Comparison of ENCODE assay signal across 8 cellular contexts in the genomic region with DNA sequence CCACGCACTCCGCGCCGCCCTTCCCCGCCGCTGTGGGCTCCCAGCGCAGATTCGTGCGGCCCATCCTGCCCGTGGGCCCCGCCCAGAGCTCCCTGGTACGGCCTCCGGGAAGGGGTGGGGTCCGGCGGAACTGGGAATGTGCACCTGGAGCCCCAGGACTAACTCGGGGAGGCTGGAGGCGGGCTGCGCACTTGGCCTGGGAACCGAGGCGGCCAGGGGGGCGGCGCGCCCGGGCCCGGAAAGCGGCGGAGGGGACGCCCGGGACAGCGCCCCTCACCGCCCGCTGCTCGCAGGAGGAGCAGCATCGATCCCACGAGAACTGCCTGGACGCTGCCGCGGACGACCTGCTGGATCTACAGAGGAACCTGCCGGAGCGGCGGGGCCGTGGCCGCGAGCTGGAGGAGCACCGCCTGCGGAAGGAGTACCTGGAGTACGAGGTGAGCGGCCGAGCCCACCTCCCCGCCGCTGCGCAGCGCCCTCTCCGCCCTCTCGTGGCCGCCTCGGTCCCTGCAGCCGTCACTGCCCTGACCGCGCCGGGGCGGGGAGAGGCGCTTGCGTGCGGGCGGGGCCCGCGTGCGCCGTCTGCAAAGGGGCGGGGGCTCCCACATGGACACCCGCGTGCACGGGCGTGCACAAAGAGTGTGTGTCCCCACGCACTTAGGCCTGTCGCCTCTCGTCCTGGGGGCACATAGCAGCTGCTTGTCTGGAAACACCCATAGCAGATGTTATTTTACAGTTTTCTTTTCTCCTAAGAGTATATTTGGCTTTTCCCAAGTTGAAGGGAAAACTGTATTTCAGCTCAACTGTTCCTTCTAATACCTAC. TPM values are rescaled to one million over a fixed set of nuclear protein-coding genes. Genes with fewer than 3 reads are reported as not detected.
DNase-seq lines count a peak whose midpoint lies in the region; ATAC-seq and TF ChIP-seq lines count a peak whose summit lies in the region.

No MANE protein-coding gene starts in this region.

- POLR2A ChIA-PET in activated CD4-positive, alpha-beta memory T cell treated with anti-CD3 and anti-CD28 coated beads, Interleukin-2, amount 10 ng/mL, durations not matched to agents 7 days and 5 days (lab: Charles Lee) = interaction anchor here (0.7 to 5.7 kb wide), 6 partner anchors 18 to 119 kb away, joined by 3 to 50 read pairs (median 6); a partner anchor contains a TSS

- CTCF ChIA-PET in activated CD4-positive, alpha-beta memory T cell treated with anti-CD3 and anti-CD28 coated beads, Interleukin-2, amount 10 ng/mL, durations not matched to agents 7 days and 5 days (lab: Charles Lee) = interaction anchor here (0.6 to 5.0 kb wide), 24 partner anchors 9 to 191 kb away, joined by 3 to 95 read pairs (median 5); a partner anchor contains a TSS

- TF ChIP-seq POLR2A in lower leg skin (IDR thresholded peaks at IDR 0.05) = no peak

- H3K4me1 Mint-ChIP-seq in activated CD4-positive, alpha-beta memory T cell treated with anti-CD3 and anti-CD28 coated beads, Interleukin-2, amount 10 ng/mL, durations not matched to agents 7 days and 5 days = peaks cover 48% of the 10 kb centered on the region

- H3K36me3 Mint-ChIP-seq in activated CD4-positive, alpha-beta memory T cell treated with anti-CD3 and anti-CD28 coated beads, Interleukin-2, amount 10 ng/mL, durations not matched to agents 7 days and 5 days (ENCODE audit: low read depth) = peaks cover 84% of the 10 kb centered on the region

- no peak for DNase-seq in GM12864 (ENCODE audit: low read depth)
- DNase-seq in NCI-H2227 treated with DMSO at 0.1 percent for 48 hours (lab: John Stamatoyannopoulos, UW) = peak; percentile 86
- peak; percentile 82 for DNase-seq in activated CD4-positive, alpha-beta memory T cell treated with anti-CD3 and anti-CD28 coated beads, Interleukin-2, amount 10 ng/mL, durations not matched to agents 7 days and 5 days
- DNase-seq in dorsolateral prefrontal cortex = peak; percentile 53 to 91 (median 77)
- peak; percentile 77 to 96 for DNase-seq in lower leg skin (ENCODE audit: low spot score in 2 of 2)
- peak; percentile 80 to 86 for DNase-seq in stimulated activated CD4-positive, alpha-beta T cell treated with anti-CD3 and anti-CD28 coated beads, Interleukin-4, amount 100 ng/mL, for 4 hours
- no peak for DNase-seq in NOMO-1 treated with dmso at 0.1 percent for 144 hours (lab: John Stamatoyannopoulos, UW; ENCODE audit: unreplicated experiment)

- H3K27ac ChIP-seq in dorsolateral prefrontal cortex = peak overlapping the region in 49 of 59 donors; percentile 3 to 92 (median 67)

- TF ChIP-seq CTCF in GM12864 (IDR thresholded peaks at IDR 0.05; ENCODE audit: low read depth, low read length, missing control alignments) (peak; percentile 88), dorsolateral prefrontal cortex (IDR thresholded peaks at IDR 0.05 in 54 of 56, conservative IDR thresholded peaks at IDR 0.05 in 2 of 56; ENCODE audit: low read depth in 1 of 56, partially characterized antibody in 56 of 56) (peak; percentile 44 to 99 (median 92)), lower leg skin (IDR thresholded peaks at IDR 0.05) (peak in 1 of 3 donors; percentile 45)

- WGBS in lower leg skin, 2 donors = 1 to 11% methylated on average over 12 to 17 of the region's 79 CpGs

- H3K27me3 ChIP-seq in dorsolateral prefrontal cortex = no peaks in the 10 kb centered on the region

- intact Hi-C loops in dorsolateral prefrontal cortex (cut with DNase I) = loop anchor here in 1 of 2 donors (5.0 kb wide), 1 partner anchor 62 kb away; no protein-coding TSS in a partner anchor
- intact Hi-C loops in lower leg skin (cut with DNase I; ENCODE audit: low total_unique reads) = loop anchor here (5.0 kb wide), 2 partner anchors 62 to 117 kb away; no protein-coding TSS in a partner anchor

- no peaks in the 10 kb centered on the region for H3K27me3 Mint-ChIP-seq in activated CD4-positive, alpha-beta memory T cell treated with anti-CD3 and anti-CD28 coated beads, Interleukin-2, amount 10 ng/mL, durations not matched to agents 7 days and 5 days

- H3K4me3 ChIP-seq in GM12864 (ENCODE audit: low read depth, low read length) (no peak overlapping the region), dorsolateral prefrontal cortex (peak overlapping the region; percentile 51 to 93 (median 83)), lower leg skin (ENCODE audit: low read depth, poor library complexity, severe bottlenecking) (peak overlapping the region; percentile 60)

- H3K9me3 Mint-ChIP-seq in activated CD4-positive, alpha-beta memory T cell treated with anti-CD3 and anti-CD28 coated beads, Interleukin-2, amount 10 ng/mL, durations not matched to agents 7 days and 5 days = no peaks in the 10 kb centered on the region

- no peak overlapping the region for H3K4me3 Mint-ChIP-seq in activated CD4-positive, alpha-beta memory T cell treated with anti-CD3 and anti-CD28 coated beads, Interleukin-2, amount 10 ng/mL, durations not matched to agents 7 days and 5 days

- no peak overlapping the region for H3K27ac Mint-ChIP-seq in activated CD4-positive, alpha-beta memory T cell treated with anti-CD3 and anti-CD28 coated beads, Interleukin-2, amount 10 ng/mL, durations not matched to agents 7 days and 5 days

- peak; percentile 62 for ATAC-seq in HG02852 (IDR thresholded peaks at IDR 0.05; ENCODE audit: unreplicated experiment)

RNA-seq across cellular contexts. Expression of a gene that starts 25.2 kb away (rescaled TPM):
- total RNA-seq in activated CD4-positive, alpha-beta memory T cell treated with anti-CD3 and anti-CD28 coated beads, Interleukin-2, amount 10 ng/mL, durations not matched to agents 7 days and 5 days = 100 to 1,000 TPM; 261 to 272 TPM
- total RNA-seq in dorsolateral prefrontal cortex = 10 to 100 TPM in 53 of 120 experiments, 1 to 10 TPM in 67; 3.3 to 18.7 (median 9.3) TPM
- 10 to 100 TPM; 58.1 to 99.2 (median 87.6) TPM for total RNA-seq in lower leg skin

Comparison
In these comparisons a context has a peak if more than half of its experiments do, and no peak if none do; other contexts are left out.
1. DNase-seq: peak in NCI-H2227 treated with DMSO at 0.1 percent for 48 hours (single experiment), activated CD4-positive, alpha-beta memory T cell treated with anti-CD3 and anti-CD28 coated beads, Interleukin-2, amount 10 ng/mL, durations not matched to agents 7 days and 5 days (single experiment), dorsolateral prefrontal cortex (10 of 10), lower leg skin (2 of 2) and stimulated activated CD4-positive, alpha-beta T cell treated with anti-CD3 and anti-CD28 coated beads, Interleukin-4, amount 100 ng/mL, for 4 hours (2 of 2); none in GM12864 (single experiment) and NOMO-1 treated with dmso at 0.1 percent for 144 hours (single experiment).